ENCODE assay signal across 8 cellular contexts in genomic region chr10:80199828-80200227, GRCh38. TPM values are rescaled to one million over a fixed set of nuclear protein-coding genes. Genes with fewer than 3 reads are reported as not detected.
DNase-seq lines count a peak whose midpoint lies in the region; ATAC-seq and TF ChIP-seq lines count a peak whose summit lies in the region.

No MANE protein-coding gene starts in this region.

- H3K27me3 ChIP-seq in ascending aorta (no peaks in the 10 kb centered on the region), subcutaneous abdominal adipose tissue (ENCODE audit: control insufficient read depth in 5 of 5, insufficient read depth in 4 of 5, low read length in 5 of 5) (no peaks in the 10 kb centered on the region)

- peak overlapping the region; percentile 32 to 43 for H3K4me3 ChIP-seq in ascending aorta
- peak overlapping the region in 3 of 5 donors; percentile 4 to 28 (median 19) for H3K4me3 ChIP-seq in subcutaneous abdominal adipose tissue (ENCODE audit: low read depth in 1 of 5, low read length in 5 of 5)

- no peak for ATAC-seq in HG03378 (IDR thresholded peaks at IDR 0.05; ENCODE audit: unreplicated experiment)

- H3K27ac ChIP-seq in ascending aorta (peak overlapping the region; percentile 96 to 97), subcutaneous abdominal adipose tissue (ENCODE audit: low read depth, low read length) (peak overlapping the region; percentile 93)

- intact Hi-C loops in ascending aorta (cut with DNase I) = loop anchor here (2.0 to 10.0 kb wide), 2 partner anchors 31 to 1045 kb away; no protein-coding TSS in a partner anchor

- H3K4me1 ChIP-seq in ascending aorta (peaks cover 6 to 82% of the 10 kb centered on the region in 2 donors), subcutaneous abdominal adipose tissue (ENCODE audit: control insufficient read depth in 5 of 5, insufficient read depth in 5 of 5, low read length in 5 of 5) (peaks cover 45 to 99% (median 94%) of the 10 kb centered on the region in 5 donors)

- H3K36me3 ChIP-seq in ascending aorta (peaks cover 0 to 6% of the 10 kb centered on the region in 2 donors), subcutaneous abdominal adipose tissue (ENCODE audit: control insufficient read depth in 5 of 5, insufficient read depth in 5 of 5, low read length in 5 of 5) (peaks cover 0 to 12% (median 3%) of the 10 kb centered on the region in 5 donors)

- H3K9me3 ChIP-seq in ascending aorta (no peaks in the 10 kb centered on the region), subcutaneous abdominal adipose tissue (ENCODE audit: control insufficient read depth in 5 of 5, low read length in 5 of 5) (no peaks in the 10 kb centered on the region)

- H3K9ac ChIP-seq in subcutaneous abdominal adipose tissue (ENCODE audit: low read length in 5 of 5) = peak overlapping the region; percentile 6 to 89 (median 43)

- peak; percentile 43 for DNase-seq in HPDE6-E6E7 (ENCODE audit: extremely low spot score)
- DNase-seq in ascending aorta (ENCODE audit: low spot score in 2 of 2) = peak in 1 of 2 donors; percentile 84
- peak; percentile 89 for DNase-seq in iris pigment epithelial cell (ENCODE audit: low read depth)
- DNase-seq in activated effector memory CD4-positive, alpha-beta T cell treated with Interleukin-2 at 50 U/mL for 16 hours = no peak
- no peak for DNase-seq in NCI-H345 (lab: John Stamatoyannopoulos, UW)
- no peak for DNase-seq in NCI-H82 treated with DMSO at 0.1 percent for 48 hours (lab: John Stamatoyannopoulos, UW; ENCODE audit: unreplicated experiment)

- peak; percentile 16 to 39 (median 32) for TF ChIP-seq CTCF in ascending aorta (IDR thresholded peaks at IDR 0.05)

RNA-seq across cellular contexts. Expression of gene ANXA11, which starts 5.5 kb away (rescaled TPM):
- 237 TPM for total RNA-seq in ascending aorta

Comparison
In these comparisons a context has a peak if more than half of its experiments do, and no peak if none do; other contexts are left out.
1. DNase-seq: peak in HPDE6-E6E7 (single experiment) and iris pigment epithelial cell (single experiment); none in activated effector memory CD4-positive, alpha-beta T cell treated with Interleukin-2 at 50 U/mL for 16 hours (single experiment), NCI-H345 (single experiment) and NCI-H82 treated with DMSO at 0.1 percent for 48 hours (single experiment).